8 cellular contexts compared by ENCODE assay signal in genomic region chr2:38581193-38582147, GRCh38. TPM values are rescaled to one million over a fixed set of nuclear protein-coding genes. Genes with fewer than 3 reads are reported as not detected.
A peak's percentile ranks its signal among the peaks of the same experiment; 100 is the strongest.
DNase-seq lines count a peak whose midpoint lies in the region; ATAC-seq and TF ChIP-seq lines count a peak whose summit lies in the region.

No MANE protein-coding gene starts in this region.

- no peaks in the 10 kb centered on the region for H3K9me3 Mint-ChIP-seq in CD4-positive, CD25-positive, alpha-beta regulatory T cell
- no peaks in the 10 kb centered on the region for H3K9me3 Mint-ChIP-seq in memory B cell

- H3K9me3 ChIP-seq in CD4-positive, CD25-positive, alpha-beta regulatory T cell (ENCODE audit: control insufficient read depth in 2 of 2, low read length in 2 of 2), result no peaks in the 10 kb centered on the region
- H3K9me3 ChIP-seq in T-helper 17 cell (ENCODE audit: control insufficient read depth, low read length, poor library complexity, severe bottlenecking) (no peaks in the 10 kb centered on the region), upper lobe of right lung (no peaks in the 10 kb centered on the region)

- no peak overlapping the region for H3K4me3 ChIP-seq in CD4-positive, CD25-positive, alpha-beta regulatory T cell (ENCODE audit: low read depth, low read length)
- no peak overlapping the region for H3K4me3 ChIP-seq in upper lobe of right lung

- intact Hi-C loops in upper lobe of right lung (cut with DNase I), result no loop called here

- H3K27me3 Mint-ChIP-seq in CD4-positive, CD25-positive, alpha-beta regulatory T cell, result no peaks in the 10 kb centered on the region
- H3K27me3 Mint-ChIP-seq in T-helper 17 cell (no peaks in the 10 kb centered on the region), memory B cell (peaks cover 4% of the 10 kb centered on the region)

- H3K27ac Mint-ChIP-seq in CD4-positive, CD25-positive, alpha-beta regulatory T cell, result peak overlapping the region in 1 of 3 donors; percentile 12
- H3K27ac Mint-ChIP-seq in T-helper 17 cell (peak overlapping the region; percentile 51), memory B cell (no peak overlapping the region)

- ATAC-seq in CD4-positive, CD25-positive, alpha-beta regulatory T cell (ENCODE audit: low read depth in 2 of 2), result peak; percentile 79 to 90
- peak; percentile 44 for ATAC-seq in GM19351 (IDR thresholded peaks at IDR 0.05; ENCODE audit: unreplicated experiment)
- ATAC-seq in T-helper 17 cell, result peak; percentile 79
- peak; percentile 76 for ATAC-seq in memory B cell (ENCODE audit: low read depth)
- ATAC-seq in upper lobe of right lung, result peak; percentile 95
- ATAC-seq in GM19463 (IDR thresholded peaks at IDR 0.05; ENCODE audit: unreplicated experiment), result no peak

- peak in 2 of 3 donors; percentile 82 to 88 for DNase-seq in CD4-positive, CD25-positive, alpha-beta regulatory T cell
- DNase-seq in NCI-H187 treated with DMSO at 0.1 percent for 48 hours (lab: John Stamatoyannopoulos, UW) (peak; percentile 13), T-helper 17 cell (no peak), memory B cell (ENCODE audit: low spot score in 2 of 2) (peak in 1 of 2 donors; percentile 64), upper lobe of right lung (no peak)
- DNase-seq in effector CD8-positive, alpha-beta T cell (lab: John Stamatoyannopoulos, UW), result peak; percentile 3

- peaks cover 22% of the 10 kb centered on the region for H3K36me3 Mint-ChIP-seq in CD4-positive, CD25-positive, alpha-beta regulatory T cell
- H3K36me3 Mint-ChIP-seq in T-helper 17 cell (ENCODE audit: low read depth) (peaks cover 3% of the 10 kb centered on the region), memory B cell (no peaks in the 10 kb centered on the region)

- H3K27me3 ChIP-seq in CD4-positive, CD25-positive, alpha-beta regulatory T cell (ENCODE audit: control insufficient read depth, insufficient read depth, low read length), result no peaks in the 10 kb centered on the region
- H3K27me3 ChIP-seq in upper lobe of right lung, result no peaks in the 10 kb centered on the region

- H3K27ac ChIP-seq in CD4-positive, CD25-positive, alpha-beta regulatory T cell (ENCODE audit: insufficient read depth, low read length, poor library complexity, severe bottlenecking), result no peak overlapping the region
- H3K27ac ChIP-seq in upper lobe of right lung, result no peak overlapping the region

- peak overlapping the region in 1 of 4 donors; percentile 13 for H3K4me3 Mint-ChIP-seq in CD4-positive, CD25-positive, alpha-beta regulatory T cell
- H3K4me3 Mint-ChIP-seq in T-helper 17 cell, result peak overlapping the region; percentile 5
- H3K4me3 Mint-ChIP-seq in memory B cell, result no peak overlapping the region

- peaks cover 62% of the 10 kb centered on the region for H3K36me3 ChIP-seq in CD4-positive, CD25-positive, alpha-beta regulatory T cell (ENCODE audit: control insufficient read depth, insufficient read depth, low read length)
- peaks cover 32% of the 10 kb centered on the region for H3K36me3 ChIP-seq in upper lobe of right lung

- peaks cover 17% of the 10 kb centered on the region for H3K4me1 ChIP-seq in CD4-positive, CD25-positive, alpha-beta regulatory T cell (ENCODE audit: control insufficient read depth, insufficient read depth, low read length, poor library complexity, severe bottlenecking)
- peaks cover 6% of the 10 kb centered on the region for H3K4me1 ChIP-seq in upper lobe of right lung

- H3K4me1 Mint-ChIP-seq in CD4-positive, CD25-positive, alpha-beta regulatory T cell, result peaks cover 29 to 61% (median 35%) of the 10 kb centered on the region in 4 donors
- H3K4me1 Mint-ChIP-seq in T-helper 17 cell (peaks cover 28% of the 10 kb centered on the region), memory B cell (no peaks in the 10 kb centered on the region)

- TF ChIP-seq CTCF in upper lobe of right lung (IDR thresholded peaks at IDR 0.05), result peak; percentile 70

RNA-seq across cellular contexts. Expression of gene HNRNPLL, which starts 21.3 kb away (rescaled TPM):
- total RNA-seq in CD4-positive, CD25-positive, alpha-beta regulatory T cell, result 124 TPM
- 10 to 100 TPM; 59.6 to 81.3 (median 69.9) TPM for polyA plus RNA-seq in CD4-positive, CD25-positive, alpha-beta regulatory T cell
- 10 to 100 TPM; 81.5 to 91.5 TPM for total RNA-seq in T-helper 17 cell
- 56.8 TPM for total RNA-seq in upper lobe of right lung

Comparison
In these comparisons a context has a peak if more than half of its experiments do, and no peak if none do; other contexts are left out.
1. DNase-seq: peak in CD4-positive, CD25-positive, alpha-beta regulatory T cell (2 of 3), NCI-H187 treated with DMSO at 0.1 percent for 48 hours (single experiment) and effector CD8-positive, alpha-beta T cell (single experiment); none in T-helper 17 cell (0 of 3) and upper lobe of right lung (single experiment).